ENCODE assay signal across 7 cellular contexts in genomic region chr18:48947583-48947982, GRCh38. TPM values are rescaled to one million over a fixed set of nuclear protein-coding genes. Genes with fewer than 3 reads are reported as not detected.
DNase-seq lines count a peak whose midpoint lies in the region; ATAC-seq, FAIRE-seq and TF ChIP-seq lines count a peak whose summit lies in the region.

No MANE protein-coding gene starts in this region.

- peaks cover 91% of the 10 kb centered on the region for H3K79me2 ChIP-seq in hepatocyte

- no peak overlapping the region for H2AFZ ChIP-seq in hepatocyte

- peak overlapping the region; percentile 100 for H3K4me3 Mint-ChIP-seq in HFFc6
- peak overlapping the region; percentile 91 for H3K4me3 Mint-ChIP-seq in activated B cell treated with CpG ODN at 0.5 μM for 24 hours

- H4K20me1 ChIP-seq in hepatocyte (ENCODE audit: insufficient read depth, poor library complexity, severe bottlenecking) = peaks cover 87% of the 10 kb centered on the region

- H3K4me3 ChIP-seq in hepatocyte (peak overlapping the region; percentile 92), skeletal muscle satellite cell (ENCODE audit: low read length) (peak overlapping the region; percentile 84)

- H3K9me3 Mint-ChIP-seq in HFFc6 (peaks cover 4% of the 10 kb centered on the region; the same call in 1 of the 2 replicates), activated B cell treated with CpG ODN at 0.5 μM for 24 hours (no peaks in the 10 kb centered on the region)

- no peaks in the 10 kb centered on the region for H3K9me2 ChIP-seq in hepatocyte (replicated peaks; ENCODE audit: insufficient read depth)

- no peaks in the 10 kb centered on the region for H3K9me3 ChIP-seq in hepatocyte (ENCODE audit: low read depth)
- no peaks in the 10 kb centered on the region for H3K9me3 ChIP-seq in skeletal muscle satellite cell (replicated peaks; ENCODE audit: low read length)

- H3K4me2 ChIP-seq in hepatocyte (peak overlapping the region; percentile 97), skeletal muscle satellite cell (ENCODE audit: low read length) (peak overlapping the region; percentile 97)

- peak overlapping the region; percentile 95 for H3K9ac ChIP-seq in skeletal muscle satellite cell (ENCODE audit: low read depth, low read length)

- peak overlapping the region; percentile 100 for H3K27ac ChIP-seq in hepatocyte

- peak overlapping the region; percentile 91 for H3K27ac Mint-ChIP-seq in HFFc6
- peak overlapping the region; percentile 51 for H3K27ac Mint-ChIP-seq in activated B cell treated with CpG ODN at 0.5 μM for 24 hours

- intact Hi-C loops in activated B cell treated with CpG ODN at 0.5 μM for 24 hours (cut with micrococcal nuclease) = no loop called here

- WGBS in hepatocyte (ENCODE audit: low lambda C conversion rate, missing lambda C conversion rate) = 4% methylated on average over 3 of the region's 3 CpGs

- DNase-seq in HFFc6 (no peak), activated B cell treated with CpG ODN at 0.5 μM for 24 hours (no peak), hepatocyte (ENCODE audit: low spot score) (peak; percentile 36), HTR-8/SVneo (ENCODE audit: insufficient read length, low spot score) (no peak), NCI-H2227 treated with DMSO at 0.1 percent for 48 hours (lab: John Stamatoyannopoulos, UW) (no peak)

- H3K36me3 ChIP-seq in hepatocyte (replicated peaks; ENCODE audit: insufficient read depth, low read depth) (no peaks in the 10 kb centered on the region), skeletal muscle satellite cell (ENCODE audit: insufficient read depth, low read length) (peaks cover 71% of the 10 kb centered on the region)

- TF ChIP-seq CTCF in HFFc6 (IDR thresholded peaks at IDR 0.05) = no peak
- no peak for TF ChIP-seq CTCF in activated B cell treated with CpG ODN at 0.5 μM for 24 hours (IDR thresholded peaks at IDR 0.05)
- no peak for TF ChIP-seq CTCF in hepatocyte (IDR thresholded peaks at IDR 0.05; ENCODE audit: poor library complexity)

- H3K4me1 Mint-ChIP-seq in HFFc6 (ENCODE audit: low read depth) (peaks cover 56% of the 10 kb centered on the region), activated B cell treated with CpG ODN at 0.5 μM for 24 hours (peaks cover 44% of the 10 kb centered on the region)

- H3K27me3 Mint-ChIP-seq in HFFc6 (ENCODE audit: insufficient read depth) = peaks cover 16% of the 10 kb centered on the region
- H3K27me3 Mint-ChIP-seq in activated B cell treated with CpG ODN at 0.5 μM for 24 hours = no peaks in the 10 kb centered on the region

- POLR2A ChIA-PET in activated B cell treated with CpG ODN at 0.5 μM for 24 hours (lab: Charles Lee) = interaction anchor here (0.7 to 2.7 kb wide), 2 partner anchors 19 to 20 kb away, joined by 4 to 12 read pairs; no protein-coding TSS in a partner anchor

- CTCF ChIA-PET in activated B cell treated with CpG ODN at 0.5 μM for 24 hours (lab: Charles Lee) = no interaction called here

- H3K36me3 Mint-ChIP-seq in HFFc6 (ENCODE audit: low read depth) = peaks cover 67% of the 10 kb centered on the region
- peaks cover 23% of the 10 kb centered on the region for H3K36me3 Mint-ChIP-seq in activated B cell treated with CpG ODN at 0.5 μM for 24 hours (ENCODE audit: low read depth)

- H3K27me3 ChIP-seq in hepatocyte = no peaks in the 10 kb centered on the region
- no peaks in the 10 kb centered on the region for H3K27me3 ChIP-seq in skeletal muscle satellite cell (ENCODE audit: control insufficient read depth, insufficient read depth, low read length)

- peaks cover 44% of the 10 kb centered on the region for H3K4me1 ChIP-seq in hepatocyte (ENCODE audit: insufficient read depth)
- peaks cover 46% of the 10 kb centered on the region for H3K4me1 ChIP-seq in skeletal muscle satellite cell (ENCODE audit: control insufficient read depth, insufficient read depth, low read length)

- ATAC-seq in activated B cell treated with CpG ODN at 0.5 μM for 24 hours (ENCODE audit: low read depth) (no peak), GM19397 (IDR thresholded peaks at IDR 0.05; ENCODE audit: unreplicated experiment) (no peak)

- FAIRE-seq in HTR-8/SVneo (lab: Jason Lieb, UNC) = no peak

RNA-seq across cellular contexts. Expression of gene SMAD7, which starts 3.2 kb away (rescaled TPM):
- 10 to 100 TPM; 29.6 to 35.8 (median 30.7) TPM for total RNA-seq in HFFc6 (2021; fragmentation: NEBNext Ultra II Directional; extraction: Animal tissue kit (Norgen Biotek cat#: 25700))
- total RNA-seq in activated B cell treated with CpG ODN at 0.5 μM for 24 hours = 6.8 and 6.9 TPM in 2 replicates
- total RNA-seq in hepatocyte = 66.2 and 71.1 TPM in 2 replicates
- polyA plus RNA-seq in hepatocyte = 61.5 and 65.4 TPM in 2 replicates
- 4.8 and 7.6 TPM in 2 replicates for total RNA-seq in skeletal muscle satellite cell (2012; rRNA removed)
